Comparison of ENCODE assay signal across 1 cellular context in genomic region chr11:65887026-65887722, GRCh38.
TF ChIP-seq lines count a peak whose summit lies in the region.

No MANE protein-coding gene starts in this region.

TF ChIP-seq in A549, 52 proteins besides CTCF, POLR2A, EP300 and RAD21 (continued from another document):
- TF ChIP-seq USF2 (IDR thresholded peaks at IDR 0.05) (no peak), HOXA7 (CRISPR knock-in tag; IDR thresholded peaks at IDR 0.05) (no peak), NR3C1 (IDR thresholded peaks at IDR 0.05) (no peak), ZNF302 (CRISPR knock-in tag; IDR thresholded peaks at IDR 0.05) (no peak), CHD2 (IDR thresholded peaks at IDR 0.05; ENCODE audit: low read length, partially characterized antibody) (no peak), TP53 (CRISPR knock-in tag; IDR thresholded peaks at IDR 0.05) (no peak), NPAS2 (CRISPR knock-in tag; IDR thresholded peaks at IDR 0.05; ENCODE audit: borderline replicate concordance) (no peak), ZC3H11A (IDR thresholded peaks at IDR 0.05) (no peak), MAZ (IDR thresholded peaks at IDR 0.05; ENCODE audit: borderline replicate concordance, low read depth, low read length) (no peak), ELK1 (IDR thresholded peaks at IDR 0.05; ENCODE audit: low read depth, low read length) (no peak), HDAC2 (IDR thresholded peaks at IDR 0.05) (no peak), MAFK (IDR thresholded peaks at IDR 0.05; ENCODE audit: partially characterized antibody) (no peak), ZSCAN20 (CRISPR knock-in tag; IDR thresholded peaks at IDR 0.05) (no peak), CEBPB (IDR thresholded peaks at IDR 0.05) (no peak), FOXS1 (CRISPR knock-in tag; IDR thresholded peaks at IDR 0.05) (no peak), FOSB (CRISPR knock-in tag; IDR thresholded peaks at IDR 0.05) (no peak)
- TF ChIP-seq, protein P1, sequence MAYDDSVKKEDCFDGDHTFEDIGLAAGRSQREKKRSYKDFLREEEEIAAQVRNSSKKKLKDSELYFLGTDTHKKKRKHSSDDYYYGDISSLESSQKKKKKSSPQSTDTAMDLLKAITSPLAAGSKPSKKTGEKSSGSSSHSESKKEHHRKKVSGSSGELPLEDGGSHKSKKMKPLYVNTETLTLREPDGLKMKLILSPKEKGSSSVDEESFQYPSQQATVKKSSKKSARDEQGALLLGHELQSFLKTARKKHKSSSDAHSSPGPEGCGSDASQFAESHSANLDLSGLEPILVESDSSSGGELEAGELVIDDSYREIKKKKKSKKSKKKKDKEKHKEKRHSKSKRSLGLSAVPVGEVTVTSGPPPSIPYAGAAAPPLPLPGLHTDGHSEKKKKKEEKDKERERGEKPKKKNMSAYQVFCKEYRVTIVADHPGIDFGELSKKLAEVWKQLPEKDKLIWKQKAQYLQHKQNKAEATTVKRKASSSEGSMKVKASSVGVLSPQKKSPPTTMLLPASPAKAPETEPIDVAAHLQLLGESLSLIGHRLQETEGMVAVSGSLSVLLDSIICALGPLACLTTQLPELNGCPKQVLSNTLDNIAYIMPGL (CRISPR knock-in tag; IDR thresholded peaks at IDR 0.05; ENCODE audit: borderline replicate concordance) = no peak
